10 cellular contexts compared by ENCODE assay signal in genomic region chr16:12459401-12459791, GRCh38.
DNase-seq lines count a peak whose midpoint lies in the region; ATAC-seq and TF ChIP-seq lines count a peak whose summit lies in the region.
"Had no signal": no experiment of that assay in that cellular context is flagged by ENCODE, and none has a peak within 500 bp of the region (broad histone marks: within the 10 kb centered on the region; RNA-seq: fewer than 3 reads in every experiment).

No MANE protein-coding gene starts in this region.

- ATAC-seq in lung (ENCODE audit: insufficient read depth, low FRiP score) (peak; percentile 67), GM19035 (IDR thresholded peaks at IDR 0.05; ENCODE audit: unreplicated experiment) (no peak)

- H2BK5ac ChIP-seq in H9 (ENCODE audit: insufficient read length, low read length), result no peak overlapping the region

- no peaks in the 10 kb centered on the region for H3K79me2 ChIP-seq in H9 (ENCODE audit: insufficient read depth, low read length)

- H4K91ac ChIP-seq in H9 (ENCODE audit: insufficient read length, low read depth, low read length), result no peak overlapping the region

- POLR2A ChIA-PET in activated CD4-positive, alpha-beta memory T cell treated with anti-CD3 and anti-CD28 coated beads, Interleukin-2, amount 10 ng/mL, durations not matched to agents 7 days and 5 days (lab: Charles Lee), result interaction anchor here (1.7 kb wide), 1 partner anchor 80 kb away, joined by 4 read pairs; no protein-coding TSS in a partner anchor

- no peak overlapping the region for H2BK20ac ChIP-seq in H9 (ENCODE audit: low read depth, low read length, poor library complexity, severe bottlenecking)

- no peak overlapping the region for H3K4me3 ChIP-seq in lung

- H2AFZ ChIP-seq in H9 (ENCODE audit: low read length), result no peak overlapping the region

- no CpG with 5 or more reads among the region's 7 CpGs for WGBS in H9 (ENCODE audit: extremely low coverage, insufficient read length, low lambda C conversion rate)
- 29 to 70% methylated on average over 7 of the region's 7 CpGs for WGBS in lung, 2 donors

- H3K36me3 Mint-ChIP-seq in CD14-positive monocyte (peaks cover 7 to 12% of the 10 kb centered on the region in 2 donors), H9 (ENCODE audit: insufficient read depth in 1 of 3, low read depth in 3 of 3) (no peaks in the 10 kb centered on the region)
- no peaks in the 10 kb centered on the region for H3K36me3 Mint-ChIP-seq in activated CD4-positive, alpha-beta memory T cell treated with anti-CD3 and anti-CD28 coated beads, Interleukin-2, amount 10 ng/mL, durations not matched to agents 7 days and 5 days (ENCODE audit: low read depth)

- H3K27me3 ChIP-seq in H9 (ENCODE audit: insufficient read depth, low read length) (no peaks in the 10 kb centered on the region), lung (ENCODE audit: control insufficient read depth, insufficient read depth) (no peaks in the 10 kb centered on the region)

- H3K9me3 Mint-ChIP-seq in CD14-positive monocyte (peaks cover 0 to 5% (median 4%) of the 10 kb centered on the region in 7 donors), H9 (peaks cover 0 to 2% of the 10 kb centered on the region in 2 experiments; a peak in 1 of 5 replicates)
- peaks cover 2% of the 10 kb centered on the region for H3K9me3 Mint-ChIP-seq in activated CD4-positive, alpha-beta memory T cell treated with anti-CD3 and anti-CD28 coated beads, Interleukin-2, amount 10 ng/mL, durations not matched to agents 7 days and 5 days
- H3K9me3 Mint-ChIP-seq: HFFc6 had no signal

- no peak overlapping the region for H2BK120ac ChIP-seq in H9 (ENCODE audit: low read depth, low read length, poor library complexity, severe bottlenecking)

- no peak overlapping the region; the same call in 1 of the 2 replicates for H3K14ac ChIP-seq in H9 (ENCODE audit: insufficient read depth, low read length)

- no peak overlapping the region for H3K23ac ChIP-seq in H9 (ENCODE audit: insufficient read length, low read depth, low read length)

- H3K4me3 Mint-ChIP-seq in CD14-positive monocyte, result peak overlapping the region; percentile 68 to 82
- H3K4me3 Mint-ChIP-seq in H9, result no peak overlapping the region; a peak in 1 of 5 replicates
- H3K4me3 Mint-ChIP-seq in activated CD4-positive, alpha-beta memory T cell treated with anti-CD3 and anti-CD28 coated beads, Interleukin-2, amount 10 ng/mL, durations not matched to agents 7 days and 5 days, result no peak overlapping the region
- H3K4me3 Mint-ChIP-seq: HFFc6 had no signal

- no peaks in the 10 kb centered on the region for H3K23me2 ChIP-seq in H9 (ENCODE audit: insufficient read length, low read depth, low read length, poor library complexity, severe bottlenecking)

- H3K4me1 ChIP-seq in H9 (ENCODE audit: insufficient read depth, low read length), result no peaks in the 10 kb centered on the region
- peaks cover 0 to 4% of the 10 kb centered on the region in 2 donors for H3K4me1 ChIP-seq in lung (ENCODE audit: control insufficient read depth in 2 of 2, insufficient read depth in 2 of 2, low read length in 2 of 2)

- H3K4ac ChIP-seq in H9 (ENCODE audit: low read depth, low read length), result no peak overlapping the region

- intact Hi-C loops in CD14-positive monocyte (cut with micrococcal nuclease), result loop anchor here (5.0 to 10.0 kb wide), 2 partner anchors 993 to 995 kb away; no protein-coding TSS in a partner anchor

- H3K27ac Mint-ChIP-seq in CD14-positive monocyte (peak overlapping the region; percentile 84 to 97 (median 91)), H9 (peak overlapping the region in 2 of 3 experiments; percentile 6 to 25; a peak in 1 of 7 replicates)
- H3K27ac Mint-ChIP-seq in activated CD4-positive, alpha-beta memory T cell treated with anti-CD3 and anti-CD28 coated beads, Interleukin-2, amount 10 ng/mL, durations not matched to agents 7 days and 5 days, result peak overlapping the region; percentile 36
- H3K27ac Mint-ChIP-seq: HFFc6 had no signal

- no peak overlapping the region for H3T11ph ChIP-seq in H9 (ENCODE audit: low read length)

- CTCF ChIA-PET in activated CD4-positive, alpha-beta memory T cell treated with anti-CD3 and anti-CD28 coated beads, Interleukin-2, amount 10 ng/mL, durations not matched to agents 7 days and 5 days (lab: Charles Lee), result interaction anchor here (0.6 to 1.3 kb wide), 2 partner anchors 114 to 658 kb away, joined by 3 to 4 read pairs; no protein-coding TSS in a partner anchor

- H3K4me2 ChIP-seq in H9 (ENCODE audit: insufficient read depth, insufficient read length, low read length), result no peak overlapping the region

- H3K27me3 Mint-ChIP-seq in CD14-positive monocyte (ENCODE audit: low read depth in 3 of 3), result peaks cover 0 to 3% (median 1%) of the 10 kb centered on the region in 3 donors
- peaks cover 2% of the 10 kb centered on the region; the same call in 1 of the 2 replicates for H3K27me3 Mint-ChIP-seq in H9 (ENCODE audit: low read depth)
- no peaks in the 10 kb centered on the region for H3K27me3 Mint-ChIP-seq in activated CD4-positive, alpha-beta memory T cell treated with anti-CD3 and anti-CD28 coated beads, Interleukin-2, amount 10 ng/mL, durations not matched to agents 7 days and 5 days

- no peak overlapping the region for H2BK15ac ChIP-seq in H9 (ENCODE audit: low read depth, low read length)

- no peak overlapping the region for H3K9ac ChIP-seq in H9 (ENCODE audit: extremely low read depth, insufficient read length, low read length)

- no peak overlapping the region for H3K56ac ChIP-seq in H9 (ENCODE audit: insufficient read length, low read depth, low read length)

- H4K5ac ChIP-seq in H9 (ENCODE audit: insufficient read length, low read depth, low read length), result no peak overlapping the region

- no peak overlapping the region for H2AK5ac ChIP-seq in H9 (ENCODE audit: insufficient read length, low read length)

- H3K36me3 ChIP-seq in lung (ENCODE audit: control insufficient read depth in 2 of 2, insufficient read depth in 2 of 2, low read length in 2 of 2), result no peaks in the 10 kb centered on the region

- H3K79me1 ChIP-seq in H9 (ENCODE audit: insufficient read depth, low read depth, low read length, poor library complexity, severe bottlenecking), result no peaks in the 10 kb centered on the region

- TF ChIP-seq CTCF in CD14-positive monocyte (IDR thresholded peaks at IDR 0.05) (no peak), H9 (conservative IDR thresholded peaks at IDR 0.05) (no peak), lung (IDR thresholded peaks at IDR 0.05; ENCODE audit: control extremely low read depth, extremely low read depth) (no peak)

- H4K8ac ChIP-seq in H9 (replicated peaks; ENCODE audit: insufficient read length, low read depth, low read length), result no peak overlapping the region

- H3K4me1 Mint-ChIP-seq in CD14-positive monocyte (peaks cover 51% of the 10 kb centered on the region), H9 (peaks cover 6 to 12% of the 10 kb centered on the region in 2 experiments)
- peaks cover 16% of the 10 kb centered on the region for H3K4me1 Mint-ChIP-seq in activated CD4-positive, alpha-beta memory T cell treated with anti-CD3 and anti-CD28 coated beads, Interleukin-2, amount 10 ng/mL, durations not matched to agents 7 days and 5 days

- no peak overlapping the region for H3K18ac ChIP-seq in H9 (ENCODE audit: insufficient read length, low read depth, low read length)

- DNase-seq in CD14-positive monocyte (ENCODE audit: low spot score) (peak; percentile 86), H9 (no peak), lung (ENCODE audit: low spot score) (peak; percentile 47), NCI-H524 treated with DMSO at 0.1 percent for 48 hours (lab: John Stamatoyannopoulos, UW) (no peak), ureter (ENCODE audit: low spot score) (no peak), NCI-H1436 treated with DMSO at 0.1 percent for 48 hours (lab: John Stamatoyannopoulos, UW) (no peak)
- no peak for DNase-seq in activated CD4-positive, alpha-beta memory T cell treated with anti-CD3 and anti-CD28 coated beads, Interleukin-2, amount 10 ng/mL, durations not matched to agents 7 days and 5 days
- DNase-seq: HFFc6, NCI-H524 had no signal

- H3K9me3 ChIP-seq in H9 (ENCODE audit: control insufficient read depth, low read depth, low read length) (no peaks in the 10 kb centered on the region), lung (ENCODE audit: control insufficient read depth in 2 of 2, insufficient read depth in 1 of 2, low read length in 1 of 2) (no peaks in the 10 kb centered on the region)

- no peaks in the 10 kb centered on the region for H4K20me1 ChIP-seq in H9 (ENCODE audit: control insufficient read depth, insufficient read depth, insufficient read length)

- H3K27ac ChIP-seq in H9 (ENCODE audit: insufficient read length, low read depth, low read length) (no peak overlapping the region), lung (ENCODE audit: low read depth in 1 of 2, low read length in 1 of 2) (peak overlapping the region in 1 of 2 donors; percentile 65)

- H2BK12ac ChIP-seq in H9 (ENCODE audit: insufficient read length, low read depth, low read length), result no peak overlapping the region

Comparison
In these comparisons a context has a peak if more than half of its experiments do, and no peak if none do; other contexts are left out.
1. DNase-seq: peak in CD14-positive monocyte (single experiment) and lung (single experiment); none in H9 (single experiment), activated CD4-positive, alpha-beta memory T cell treated with anti-CD3 and anti-CD28 coated beads, Interleukin-2, amount 10 ng/mL, durations not matched to agents 7 days and 5 days (single experiment), NCI-H524 treated with DMSO at 0.1 percent for 48 hours (single experiment), ureter (single experiment) and NCI-H1436 treated with DMSO at 0.1 percent for 48 hours (single experiment).
2. H3K27ac Mint-ChIP-seq: peak in every context shown above with its lines; median percentile 91 in CD14-positive monocyte; 36 in activated CD4-positive, alpha-beta memory T cell treated with anti-CD3 and anti-CD28 coated beads, Interleukin-2, amount 10 ng/mL, durations not matched to agents 7 days and 5 days; 16 in H9.
3. H3K4me3 Mint-ChIP-seq: peak in CD14-positive monocyte (2 of 2); none in H9 (0 of 2) and activated CD4-positive, alpha-beta memory T cell treated with anti-CD3 and anti-CD28 coated beads, Interleukin-2, amount 10 ng/mL, durations not matched to agents 7 days and 5 days (single experiment).